Comparison of ENCODE assay signal across 22 cellular contexts in genomic region chr6:96853083-96853482, GRCh38.
"Had no signal": no experiment of that assay in that cellular context is flagged by ENCODE, and none has a peak within 500 bp of the region (broad histone marks: within the 10 kb centered on the region; RNA-seq: fewer than 3 reads in every experiment).

No MANE protein-coding gene starts in this region.

- ATAC-seq: activated T-cell treated with anti-CD3 and anti-CD28 coated beads, Interleukin-2, amount 50 U/mL, for 4 hours; PC-3; T-cell had no signal

- H3K27ac ChIP-seq: VCaP had no signal

- DNase-seq: activated CD4-positive, alpha-beta memory T cell treated with anti-CD3 and anti-CD28 coated beads for 36 hours; activated CD4-positive, alpha-beta T cell treated with anti-CD3 and anti-CD28 coated beads, Interleukin-2, amount 10 ng/mL, durations not matched to agents 7 days and 5 days; activated CD4-positive, CD25-positive, alpha-beta regulatory T cell; activated CD8-positive, alpha-beta memory T cell treated with anti-CD3 and anti-CD28 coated beads for 24 hours; activated effector memory CD4-positive, alpha-beta T cell treated with anti-CD3 and anti-CD28 coated beads, Interleukin-2, amount 50 U/mL, for 16 hours; activated naive CD4-positive, alpha-beta T cell treated with anti-CD3 and anti-CD28 coated beads for 36 hours; activated naive CD8-positive, alpha-beta T cell treated with anti-CD3 and anti-CD28 coated beads for 36 hours; activated T-cell treated with anti-CD3 and anti-CD28 coated beads, Interleukin-2, amount 50 U/mL, for 4 hours; anterior cingulate cortex; caudate nucleus; Karpas-422; NCI-H1105 treated with DMSO at 0.1 percent for 48 hours; NCI-H1436 treated with DMSO at 0.1 percent for 48 hours; NCI-H187; NCI-H2081; NCI-H446; PC-3; SHP77; T-cell; T-helper 2 cell had no signal

- FAIRE-seq: RCC 7860 had no signal
